ENCODE assay signal across 8 cellular contexts in genomic region chr5:173056783-173057061, GRCh38. TPM values are rescaled to one million over a fixed set of nuclear protein-coding genes. Genes with fewer than 3 reads are reported as not detected.
DNase-seq lines count a peak whose midpoint lies in the region; ATAC-seq lines count a peak whose summit lies in the region.

No MANE protein-coding gene starts in this region.

- intact Hi-C loops in activated naive CD4-positive, alpha-beta T cell treated with anti-CD3 and anti-CD28 coated beads for 36 hours (cut with micrococcal nuclease): loop anchor here (1.0 to 5.0 kb wide), 13 partner anchors 9 to 882 kb away; partner anchors contain the start of genes BNIP1, BOD1, CPEB4 and ERGIC1

- CTCF ChIA-PET in activated naive CD4-positive, alpha-beta T cell treated with anti-CD3 and anti-CD28 coated beads for 36 hours (lab: Charles Lee): interaction anchor here (0.7 to 2.3 kb wide), 7 partner anchors 17 to 88 kb away, joined by 3 to 20 read pairs (median 4); partner anchors contain the start of gene ATP6V0E1

- no peaks in the 10 kb centered on the region for H3K36me3 Mint-ChIP-seq in IgD-negative memory B cell
- H3K36me3 Mint-ChIP-seq in activated naive CD4-positive, alpha-beta T cell treated with anti-CD3 and anti-CD28 coated beads for 36 hours (ENCODE audit: low read depth): no peaks in the 10 kb centered on the region

- peak; percentile 31 for ATAC-seq in GM21529 (IDR thresholded peaks at IDR 0.05; ENCODE audit: unreplicated experiment)

- peak overlapping the region; percentile 97 to 99 (median 98) for H3K27ac Mint-ChIP-seq in IgD-negative memory B cell
- peak overlapping the region; percentile 97 for H3K27ac Mint-ChIP-seq in activated naive CD4-positive, alpha-beta T cell treated with anti-CD3 and anti-CD28 coated beads for 36 hours

- no peaks in the 10 kb centered on the region for H3K27me3 Mint-ChIP-seq in IgD-negative memory B cell
- no peaks in the 10 kb centered on the region for H3K27me3 Mint-ChIP-seq in activated naive CD4-positive, alpha-beta T cell treated with anti-CD3 and anti-CD28 coated beads for 36 hours (ENCODE audit: low read depth)

- H3K4me1 Mint-ChIP-seq in IgD-negative memory B cell: peaks cover 26 to 48% (median 39%) of the 10 kb centered on the region in 3 donors
- peaks cover 45% of the 10 kb centered on the region for H3K4me1 Mint-ChIP-seq in activated naive CD4-positive, alpha-beta T cell treated with anti-CD3 and anti-CD28 coated beads for 36 hours (ENCODE audit: low read depth)

- H3K4me3 Mint-ChIP-seq in IgD-negative memory B cell: peak overlapping the region; percentile 95 to 99 (median 98)
- peak overlapping the region; percentile 91 for H3K4me3 Mint-ChIP-seq in activated naive CD4-positive, alpha-beta T cell treated with anti-CD3 and anti-CD28 coated beads for 36 hours

- DNase-seq in DMS53 (lab: John Stamatoyannopoulos, UW): peak; percentile 94
- DNase-seq in DMS53 treated with DMSO at 0.1 percent for 48 hours (lab: John Stamatoyannopoulos, UW; ENCODE audit: unreplicated experiment): no peak
- DNase-seq in activated naive CD4-positive, alpha-beta T cell treated with anti-CD3 and anti-CD28 coated beads for 36 hours: no peak
- peak; percentile 74 to 89 for DNase-seq in hippocampal formation (lab: John Stamatoyannopoulos, UW)
- peak; percentile 73 to 80 for DNase-seq in stimulated activated CD4-positive, alpha-beta T cell treated with anti-CD3 and anti-CD28 coated beads, Interleukin-1b, Interleukin-23, amount 100 ng/mL, for 4 hours (ENCODE audit: low read depth in 2 of 2)
- no peak for DNase-seq in germinal center (ENCODE audit: low spot score)

- no peaks in the 10 kb centered on the region for H3K9me3 Mint-ChIP-seq in IgD-negative memory B cell
- no peaks in the 10 kb centered on the region for H3K9me3 Mint-ChIP-seq in activated naive CD4-positive, alpha-beta T cell treated with anti-CD3 and anti-CD28 coated beads for 36 hours

RNA-seq across cellular contexts. Expression of gene CREBRF, which starts 0.6 kb away (rescaled TPM):
- polyA plus RNA-seq in IgD-negative memory B cell: 53.6 TPM
- total RNA-seq in activated naive CD4-positive, alpha-beta T cell treated with anti-CD3 and anti-CD28 coated beads for 36 hours: 10 to 100 TPM; 17.0 to 18.3 TPM

Comparison
In these comparisons a context has a peak if more than half of its experiments do, and no peak if none do; other contexts are left out.
1. DNase-seq: peak in DMS53 (single experiment), hippocampal formation (2 of 2) and stimulated activated CD4-positive, alpha-beta T cell treated with anti-CD3 and anti-CD28 coated beads, Interleukin-1b, Interleukin-23, amount 100 ng/mL, for 4 hours (2 of 2); none in DMS53 treated with DMSO at 0.1 percent for 48 hours (single experiment), activated naive CD4-positive, alpha-beta T cell treated with anti-CD3 and anti-CD28 coated beads for 36 hours (single experiment) and germinal center (single experiment).